18 cellular contexts compared by ENCODE assay signal in genomic region chr7:155449008-155449879, GRCh38. TPM values are rescaled to one million over a fixed set of nuclear protein-coding genes. Genes with fewer than 3 reads are reported as not detected.
DNase-seq lines count a peak whose midpoint lies in the region; ATAC-seq, FAIRE-seq and TF ChIP-seq lines count a peak whose summit lies in the region.
"Had no signal": no experiment of that assay in that cellular context is flagged by ENCODE, and none has a peak within 500 bp of the region (broad histone marks: within the 10 kb centered on the region; RNA-seq: fewer than 3 reads in every experiment).

No MANE protein-coding gene starts in this region.

- no peak overlapping the region for H3K27ac ChIP-seq in K562 (ENCODE audit: extremely low read depth, low read depth, low read length)
- no peak overlapping the region for H3K27ac ChIP-seq in kidney (ENCODE audit: low read depth in 2 of 2, low read length in 2 of 2)
- H3K27ac ChIP-seq: testis had no signal

- H3K27me3 ChIP-seq in K562 (ENCODE audit: control insufficient read depth in 2 of 2, insufficient read depth in 2 of 2, low read length in 2 of 2) = peaks cover 76 to 79% of the 10 kb centered on the region in 2 experiments

- no peak for TF ChIP-seq POLR2A in K562 (conservative IDR thresholded peaks at IDR 0.05)

- FAIRE-seq in K562 (lab: Jason Lieb, UNC) (no peak), kidney (lab: Jason Lieb, UNC) (no peak)
- FAIRE-seq: G401.6, keratinocyte had no signal

- no peaks in the 10 kb centered on the region for H3K79me2 ChIP-seq in K562 (ENCODE audit: control insufficient read depth, insufficient read depth, low read length)

- H3K4me1 Mint-ChIP-seq in activated CD8-positive, alpha-beta memory T cell treated with anti-CD3 and anti-CD28 coated beads, Interleukin-2, amount 10 ng/mL, durations not matched to agents 7 days and 5 days = no peaks in the 10 kb centered on the region
- H3K4me1 Mint-ChIP-seq in stimulated activated memory B cell treated with anti-CD40 and anti-IgM and Interleukin-4, amounts not matched to agents 10 μg/mL and 1 μg/mL and 100 μg/mL, for 72 hours = peaks cover 18% of the 10 kb centered on the region
- H3K4me1 Mint-ChIP-seq: activated CD4-positive, alpha-beta T cell treated with anti-CD3 and anti-CD28 coated beads for 36 hours had no signal

- peak overlapping the region; percentile 5 for H3K27ac Mint-ChIP-seq in activated CD8-positive, alpha-beta memory T cell treated with anti-CD3 and anti-CD28 coated beads, Interleukin-2, amount 10 ng/mL, durations not matched to agents 7 days and 5 days
- H3K27ac Mint-ChIP-seq in stimulated activated memory B cell treated with anti-CD40 and anti-IgM and Interleukin-4, amounts not matched to agents 10 μg/mL and 1 μg/mL and 100 μg/mL, for 72 hours = no peak overlapping the region
- H3K27ac Mint-ChIP-seq: activated CD4-positive, alpha-beta T cell treated with anti-CD3 and anti-CD28 coated beads for 36 hours; activated naive CD8-positive, alpha-beta T cell treated with anti-CD3 and anti-CD28 coated beads, Interleukin-2, amount 10 ng/mL, durations not matched to agents 7 days and 5 days; CD4-positive, alpha-beta T cell; T-helper 1 cell treated with Interleukin-12 subunit alpha and Interleukin-12 subunit beta and Interleukin-4 antibody, amounts not matched to agents 30 μg/mL and 1 μg/mL, for 36 hours had no signal

- H3K4me3 ChIP-seq in K562 = no peak overlapping the region
- no peak overlapping the region for H3K4me3 ChIP-seq in kidney (ENCODE audit: low read length in 2 of 2)

- peaks cover 75% of the 10 kb centered on the region for H3K27me3 Mint-ChIP-seq in activated CD8-positive, alpha-beta memory T cell treated with anti-CD3 and anti-CD28 coated beads, Interleukin-2, amount 10 ng/mL, durations not matched to agents 7 days and 5 days
- H3K27me3 Mint-ChIP-seq in stimulated activated memory B cell treated with anti-CD40 and anti-IgM and Interleukin-4, amounts not matched to agents 10 μg/mL and 1 μg/mL and 100 μg/mL, for 72 hours = peaks cover 76% of the 10 kb centered on the region

- H3K9ac ChIP-seq in K562 (ENCODE audit: insufficient read depth in 1 of 2, low read depth in 2 of 2, low read length in 2 of 2) (no peak overlapping the region), kidney (ENCODE audit: low read length in 2 of 2) (no peak overlapping the region)

- no peak for TF ChIP-seq EP300 in K562 (IDR thresholded peaks at IDR 0.05; ENCODE audit: low read length)

- in situ Hi-C loops in K562 (cut with MboI) = no loop called here

- intact Hi-C loops in K562 (cut with micrococcal nuclease) (no loop called here), kidney (cut with DNase I) (no loop called here)

- H3K4me1 ChIP-seq in K562 (replicated peaks in 1 of 2; ENCODE audit: control insufficient read depth in 2 of 2, insufficient read depth in 2 of 2, low read length in 2 of 2) (peaks cover 0 to 21% of the 10 kb centered on the region in 2 experiments; a peak in 1 of 5 replicates), kidney (ENCODE audit: control insufficient read depth in 1 of 2, insufficient read depth in 1 of 2, low read depth in 1 of 2, low read length in 2 of 2) (no peaks in the 10 kb centered on the region)

- peaks cover 16% of the 10 kb centered on the region for H4K20me1 ChIP-seq in K562 (replicated peaks; ENCODE audit: control insufficient read depth, insufficient read depth, low read length)

- no peak overlapping the region for H3K4me3 Mint-ChIP-seq in activated CD8-positive, alpha-beta memory T cell treated with anti-CD3 and anti-CD28 coated beads, Interleukin-2, amount 10 ng/mL, durations not matched to agents 7 days and 5 days
- H3K4me3 Mint-ChIP-seq in stimulated activated memory B cell treated with anti-CD40 and anti-IgM and Interleukin-4, amounts not matched to agents 10 μg/mL and 1 μg/mL and 100 μg/mL, for 72 hours = peak overlapping the region; percentile 7
- H3K4me3 Mint-ChIP-seq: activated CD4-positive, alpha-beta T cell treated with anti-CD3 and anti-CD28 coated beads for 36 hours; activated naive CD8-positive, alpha-beta T cell treated with anti-CD3 and anti-CD28 coated beads, Interleukin-2, amount 10 ng/mL, durations not matched to agents 7 days and 5 days; CD4-positive, alpha-beta T cell; T-helper 1 cell treated with Interleukin-12 subunit alpha and Interleukin-12 subunit beta and Interleukin-4 antibody, amounts not matched to agents 30 μg/mL and 1 μg/mL, for 36 hours had no signal

- no peak for TF ChIP-seq RAD21 in K562 (CRISPR knock-in tag; conservative IDR thresholded peaks at IDR 0.05 in 1 of 2, IDR thresholded peaks at IDR 0.05 in 1 of 2)

- no peak overlapping the region for H2AFZ ChIP-seq in K562 (ENCODE audit: low read depth, low read length)

- H3K36me3 Mint-ChIP-seq in activated CD8-positive, alpha-beta memory T cell treated with anti-CD3 and anti-CD28 coated beads, Interleukin-2, amount 10 ng/mL, durations not matched to agents 7 days and 5 days = no peaks in the 10 kb centered on the region
- H3K36me3 Mint-ChIP-seq in stimulated activated memory B cell treated with anti-CD40 and anti-IgM and Interleukin-4, amounts not matched to agents 10 μg/mL and 1 μg/mL and 100 μg/mL, for 72 hours = no peaks in the 10 kb centered on the region
- H3K36me3 Mint-ChIP-seq: activated naive CD8-positive, alpha-beta T cell treated with anti-CD3 and anti-CD28 coated beads, Interleukin-2, amount 10 ng/mL, durations not matched to agents 7 days and 5 days had no signal

- no peak for DNase-seq in activated CD8-positive, alpha-beta memory T cell treated with anti-CD3 and anti-CD28 coated beads, Interleukin-2, amount 10 ng/mL, durations not matched to agents 7 days and 5 days
- no peak for DNase-seq in activated CD8-positive, alpha-beta memory T cell treated with anti-CD3 and anti-CD28 coated beads for 24 hours
- no peak for DNase-seq in K562 (ENCODE audit: extremely low read depth in 1 of 4, low spot score in 3 of 4)
- DNase-seq in kidney = peak; percentile 66
- no peak for DNase-seq in SIG-M5 (lab: John Stamatoyannopoulos, UW)
- DNase-seq: activated CD4-positive, alpha-beta T cell treated with anti-CD3 and anti-CD28 coated beads for 36 hours; activated naive CD8-positive, alpha-beta T cell treated with anti-CD3 and anti-CD28 coated beads, Interleukin-2, amount 10 ng/mL, durations not matched to agents 7 days and 5 days; CD4-positive, alpha-beta T cell; foreskin melanocyte; NCI-H2029; NCI-H82; testis had no signal

- 15% methylated on average over 65 of the region's 72 CpGs for WGBS in K562 (ENCODE audit: insufficient coverage, low coverage, missing lambda C conversion rate)

- CTCF ChIA-PET in activated CD8-positive, alpha-beta memory T cell treated with anti-CD3 and anti-CD28 coated beads, Interleukin-2, amount 10 ng/mL, durations not matched to agents 7 days and 5 days (lab: Charles Lee) = interaction anchor here (0.8 kb wide), 1 partner anchor 69 kb away, joined by 3 read pairs; no protein-coding TSS in a partner anchor
- CTCF ChIA-PET in K562 (lab: Yijun Ruan, JAX; ENCODE audit: low intra/inter-chr PET ratio) = no interaction called here

- no peak for ATAC-seq in activated CD8-positive, alpha-beta memory T cell treated with anti-CD3 and anti-CD28 coated beads, Interleukin-2, amount 10 ng/mL, durations not matched to agents 7 days and 5 days
- ATAC-seq in K562 = no peak
- no peak for ATAC-seq in stimulated activated memory B cell treated with anti-CD40 and anti-IgM and Interleukin-4, amounts not matched to agents 10 μg/mL and 1 μg/mL and 100 μg/mL, for 72 hours
- ATAC-seq in HG03139 (IDR thresholded peaks at IDR 0.05; ENCODE audit: unreplicated experiment) = no peak
- ATAC-seq in HG03135 (IDR thresholded peaks at IDR 0.05; ENCODE audit: unreplicated experiment) = no peak
- ATAC-seq: activated CD4-positive, alpha-beta T cell treated with anti-CD3 and anti-CD28 coated beads for 36 hours had no signal

- TF ChIP-seq CTCF in K562 (IDR thresholded peaks at IDR 0.05 in 2 of 3, conservative IDR thresholded peaks at IDR 0.05 in 1 of 3; ENCODE audit: insufficient read depth in 2 of 3, low read depth in 1 of 3, low read length in 3 of 3) = no peak
- no peak for TF ChIP-seq CTCF in kidney (IDR thresholded peaks at IDR 0.05; ENCODE audit: borderline replicate concordance, extremely low read depth, insufficient read depth)

- no TSS peak for BruUV-seq in K562 (replicated peaks; lab: Mats Ljungman, UMichigan)

- H3K9me3 ChIP-seq in K562 (replicated peaks; ENCODE audit: control insufficient read depth, insufficient read depth, low read depth, low read length) = no peaks in the 10 kb centered on the region
- H3K9me3 ChIP-seq in kidney (ENCODE audit: control insufficient read depth in 1 of 2, low read length in 2 of 2) = no peaks in the 10 kb centered on the region
- H3K9me3 ChIP-seq: testis had no signal

- no peaks in the 10 kb centered on the region for H3K9me1 ChIP-seq in K562 (ENCODE audit: control insufficient read depth, insufficient read depth, low read length)

- POLR2A ChIA-PET in K562 (lab: Yijun Ruan, JAX) = interaction anchor here (0.6 to 0.7 kb wide), 2 partner anchors 41 to 69 kb away, joined by 3 to 5 read pairs; no protein-coding TSS in a partner anchor

- no peaks in the 10 kb centered on the region for H3K9me3 Mint-ChIP-seq in activated CD8-positive, alpha-beta memory T cell treated with anti-CD3 and anti-CD28 coated beads, Interleukin-2, amount 10 ng/mL, durations not matched to agents 7 days and 5 days (ENCODE audit: low read depth)
- H3K9me3 Mint-ChIP-seq in stimulated activated memory B cell treated with anti-CD40 and anti-IgM and Interleukin-4, amounts not matched to agents 10 μg/mL and 1 μg/mL and 100 μg/mL, for 72 hours = no peaks in the 10 kb centered on the region
- H3K9me3 Mint-ChIP-seq: activated naive CD8-positive, alpha-beta T cell treated with anti-CD3 and anti-CD28 coated beads, Interleukin-2, amount 10 ng/mL, durations not matched to agents 7 days and 5 days; CD4-positive, alpha-beta T cell; T-helper 1 cell treated with Interleukin-12 subunit alpha and Interleukin-12 subunit beta and Interleukin-4 antibody, amounts not matched to agents 30 μg/mL and 1 μg/mL, for 36 hours had no signal

- H3K36me3 ChIP-seq in K562 (ENCODE audit: control insufficient read depth, insufficient read depth, low read length) (no peaks in the 10 kb centered on the region), kidney (ENCODE audit: control insufficient read depth in 1 of 2, insufficient read depth in 2 of 2, low read length in 2 of 2) (no peaks in the 10 kb centered on the region)

- H3K4me2 ChIP-seq in K562 (ENCODE audit: insufficient read depth, low read length) = no peak overlapping the region

RNA-seq across cellular contexts. Expression of gene EN2, which starts 8.7 kb away (rescaled TPM):
- total RNA-seq in activated CD8-positive, alpha-beta memory T cell treated with anti-CD3 and anti-CD28 coated beads, Interleukin-2, amount 10 ng/mL, durations not matched to agents 7 days and 5 days = not detected
- not detected in 2 replicates for total RNA-seq in K562 (2011; cell fraction: chromatin; rRNA removed; ENCODE audit: low replicate concordance)
- not detected in 2 replicates for total RNA-seq in K562 (2011; cell fraction: nucleolus; rRNA removed)
- total RNA-seq in K562 (2011; cell fraction: nucleoplasm; rRNA removed) = not detected in 2 replicates
- total RNA-seq in K562 (2014; rRNA removed) (0.08 TPM in 1 of 2 replicates, not detected in the other), K562 (2014; rRNA removed; fragmentation: Illumina TruSeq; extraction: Trizol) (not detected in 2 replicates), K562 (2015; rRNA removed; fragmentation: Illumina TruSeq; extraction: Trizol) (not detected in 2 replicates), K562 (2021) (0.04 TPM in 1 of 2 replicates, not detected in the other), kidney (0.13 TPM)
- polyA plus RNA-seq in K562 (2011; rRNA removed) (not detected in 2 replicates), K562 (2014; fragmentation: Illumina TruSeq; extraction: Trizol) (0.04 TPM in 1 of 2 replicates, not detected in the other), K562 (2014; fragmentation: Nextera tagmentation; extraction: Ambion mirVana) (not detected), K562 (2014; rRNA removed) (0.04 and 0.07 TPM in 2 replicates), kidney (ENCODE audit: insufficient read depth, low read depth, low replicate concordance) (not detected)
- polyA plus RNA-seq in K562 (2011; cell fraction: cytosol; rRNA removed) = not detected in 2 replicates
- not detected in 2 replicates for polyA plus RNA-seq in K562 (2011; cell fraction: nucleus; rRNA removed)
- 0.07 and 0.09 TPM in 2 replicates for polyA plus RNA-seq in K562 (2012)
- not detected in 2 replicates for polyA minus RNA-seq in K562 (2011; rRNA and poly(A)+ RNA removed)
- not detected in 2 replicates for polyA minus RNA-seq in K562 (2011; cell fraction: cytosol; rRNA and poly(A)+ RNA removed)
- polyA minus RNA-seq in K562 (2011; cell fraction: nucleus; rRNA and poly(A)+ RNA removed) = not detected in 2 replicates
- total RNA-seq: activated CD4-positive, alpha-beta T cell treated with anti-CD3 and anti-CD28 coated beads for 36 hours; activated naive CD8-positive, alpha-beta T cell treated with anti-CD3 and anti-CD28 coated beads, Interleukin-2, amount 10 ng/mL, durations not matched to agents 7 days and 5 days; CD4-positive, alpha-beta T cell had no signal
